ENCODE assay signal across 35 cellular contexts in genomic region chr9:107671588-107671987, GRCh38.
"Had no signal": no experiment of that assay in that cellular context is flagged by ENCODE, and none has a peak within 500 bp of the region (broad histone marks: within the 10 kb centered on the region; RNA-seq: fewer than 3 reads in every experiment).

No MANE protein-coding gene starts in this region.

- H3K4me3 ChIP-seq: ascending aorta, breast epithelium had no signal

- H3K9me3 ChIP-seq: ascending aorta, breast epithelium had no signal

- H3K4me1 ChIP-seq: breast epithelium had no signal

- H3K27me3 ChIP-seq: ascending aorta, brain microvascular endothelial cell, breast epithelium had no signal

- H3K36me3 Mint-ChIP-seq: activated CD4-positive, alpha-beta memory T cell treated with anti-CD3 and anti-CD28 coated beads for 36 hours; activated naive CD4-positive, alpha-beta T cell treated with anti-CD3 and anti-CD28 coated beads, Interleukin-2, amount 50 U/mL, for 24 hours; activated naive CD8-positive, alpha-beta T cell; activated naive CD8-positive, alpha-beta T cell treated with anti-CD3 and anti-CD28 coated beads, Interleukin-2, amount 10 ng/mL, durations not matched to agents 7 days and 5 days had no signal

- H3K9me3 Mint-ChIP-seq: activated B cell treated with CpG ODN at 0.5 μM for 24 hours; activated CD4-positive, alpha-beta memory T cell treated with anti-CD3 and anti-CD28 coated beads for 36 hours; activated CD4-positive, alpha-beta T cell treated with anti-CD3 and anti-CD28 coated beads, Interleukin-2, amount 10 ng/mL, durations not matched to agents 24 days and 14 days; activated CD8-positive, alpha-beta T cell treated with anti-CD3 and anti-CD28 coated beads for 36 hours; activated naive CD4-positive, alpha-beta T cell treated with anti-CD3 and anti-CD28 coated beads, Interleukin-2, amount 50 U/mL, for 24 hours; activated naive CD8-positive, alpha-beta T cell treated with anti-CD3 and anti-CD28 coated beads, Interleukin-2, amount 10 ng/mL, durations not matched to agents 7 days and 5 days; activated naive CD8-positive, alpha-beta T cell treated with anti-CD3 and anti-CD28 coated beads, Interleukin-2, amount 50 U/mL, for 24 hours; activated T-cell treated with anti-CD3 and anti-CD28 coated beads, Interleukin-2, amount 50 U/mL, for 4 hours; activated T-helper 1 cell treated with anti-CD3 and anti-CD28 coated beads, Interleukin-12 subunit alpha, Interleukin-12 subunit beta, Interleukin-2, Interleukin-4 antibody, amounts not matched to agents 30 ng/mL and 10 ng/mL and 1 ng/mL, durations not matched to agents 14 hours and 24 hours and 36 hours; activated T-helper 17 cell treated with anti-CD3 and anti-CD28 coated beads, Interleukin-2, amount 50 U/mL, for 72 hours; T-helper 2 cell treated with Interferon-gamma antibody and Interleukin-4, amounts not matched to agents 5 μg/mL and 100 μg/mL, for 36 hours had no signal

- ATAC-seq: activated CD8-positive, alpha-beta T cell treated with anti-CD3 and anti-CD28 coated beads for 36 hours; activated naive CD8-positive, alpha-beta T cell treated with anti-CD3 and anti-CD28 coated beads, Interleukin-2, amount 50 U/mL, for 24 hours; activated T-cell treated with anti-CD3 and anti-CD28 coated beads, Interleukin-2, amount 50 U/mL, for 4 hours; activated T-cell treated with anti-CD3 and anti-CD28 coated beads, Interleukin-2, amount 50 U/mL, for 72 hours; activated T-helper 17 cell treated with anti-CD3 and anti-CD28 coated beads, Interleukin-2, amount 50 U/mL, for 72 hours had no signal

- H3K4me3 Mint-ChIP-seq: activated B cell treated with CpG ODN at 0.5 μM for 24 hours; activated CD4-positive, alpha-beta memory T cell treated with anti-CD3 and anti-CD28 coated beads for 36 hours; activated CD4-positive, alpha-beta T cell treated with anti-CD3 and anti-CD28 coated beads, Interleukin-2, amount 10 ng/mL, durations not matched to agents 24 days and 14 days; activated CD8-positive, alpha-beta T cell treated with anti-CD3 and anti-CD28 coated beads for 36 hours; activated naive CD4-positive, alpha-beta T cell treated with anti-CD3 and anti-CD28 coated beads for 36 hours; activated naive CD4-positive, alpha-beta T cell treated with anti-CD3 and anti-CD28 coated beads, Interleukin-2, amount 50 U/mL, for 24 hours; activated naive CD8-positive, alpha-beta T cell; activated naive CD8-positive, alpha-beta T cell treated with anti-CD3 and anti-CD28 coated beads, Interleukin-2, amount 10 ng/mL, durations not matched to agents 7 days and 5 days; activated naive CD8-positive, alpha-beta T cell treated with anti-CD3 and anti-CD28 coated beads, Interleukin-2, amount 50 U/mL, for 24 hours; activated T-cell treated with anti-CD3 and anti-CD28 coated beads, Interleukin-2, amount 50 U/mL, for 4 hours; activated T-cell treated with anti-CD3 and anti-CD28 coated beads, Interleukin-2, amount 50 U/mL, for 72 hours; activated T-helper 1 cell treated with anti-CD3 and anti-CD28 coated beads, Interleukin-12 subunit alpha, Interleukin-12 subunit beta, Interleukin-2, Interleukin-4 antibody, amounts not matched to agents 30 ng/mL and 10 ng/mL and 1 ng/mL, durations not matched to agents 14 hours and 24 hours and 36 hours; activated T-helper 17 cell treated with anti-CD3 and anti-CD28 coated beads, Interleukin-2, amount 50 U/mL, for 72 hours; T-helper 1 cell treated with Interleukin-12 subunit alpha and Interleukin-12 subunit beta and Interleukin-4 antibody, amounts not matched to agents 30 μg/mL and 1 μg/mL, for 36 hours; T-helper 2 cell treated with Interferon-gamma antibody and Interleukin-4, amounts not matched to agents 5 μg/mL and 100 μg/mL, for 36 hours had no signal

- DNase-seq: activated B cell treated with CpG ODN at 0.5 μM for 24 hours; activated CD4-positive, alpha-beta memory T cell treated with anti-CD3 and anti-CD28 coated beads for 36 hours; activated CD4-positive, alpha-beta T cell treated with anti-CD3 and anti-CD28 coated beads for 4 hours; activated CD4-positive, alpha-beta T cell treated with anti-CD3 and anti-CD28 coated beads, Interleukin-2, amount 10 ng/mL, durations not matched to agents 24 days and 14 days; activated CD4-positive, alpha-beta T cell treated with anti-CD3 and anti-CD28 coated beads, Interleukin-2, amount 50 U/mL, for 1 hour; activated CD4-positive, alpha-beta T cell treated with anti-CD3 and anti-CD28 coated beads, Interleukin-2, amount 50 U/mL, for 4 hours; activated CD4-positive, CD25-positive, alpha-beta regulatory T cell treated with anti-CD3 and anti-CD28 coated beads, Interleukin-2, amount 50 U/mL, for 72 hours; activated CD8-positive, alpha-beta memory T cell treated with anti-CD3 and anti-CD28 coated beads, Interleukin-2, amount 50 U/mL, for 4 hours; activated CD8-positive, alpha-beta T cell treated with anti-CD3 and anti-CD28 coated beads for 36 hours; activated effector memory CD4-positive, alpha-beta T cell treated with anti-CD3 and anti-CD28 coated beads, Interleukin-2, amount 50 U/mL, for 16 hours; activated gamma-delta T cell treated with Interleukin-2 at 50 U/mL for 16 hours; activated naive CD4-positive, alpha-beta T cell; activated naive CD4-positive, alpha-beta T cell treated with anti-CD3 and anti-CD28 coated beads for 36 hours; activated naive CD8-positive, alpha-beta T cell treated with anti-CD3 and anti-CD28 coated beads, Interleukin-2, amount 10 ng/mL, durations not matched to agents 7 days and 5 days; activated naive CD8-positive, alpha-beta T cell treated with anti-CD3 and anti-CD28 coated beads, Interleukin-2, amount 50 U/mL, for 24 hours; activated T-cell treated with anti-CD3 and anti-CD28 coated beads for 4 hours; activated T-cell treated with anti-CD3 and anti-CD28 coated beads, Interleukin-2, amount 50 U/mL, for 1 hour; activated T-cell treated with anti-CD3 and anti-CD28 coated beads, Interleukin-2, amount 50 U/mL, for 4 hours; activated T-cell treated with anti-CD3 and anti-CD28 coated beads, Interleukin-2, amount 50 U/mL, for 72 hours; amygdala; anterior cingulate cortex; brain microvascular endothelial cell; central memory CD4-positive, alpha-beta T cell; T-helper 2 cell; T-helper 9 cell had no signal

- H3K27ac ChIP-seq: ascending aorta, brain microvascular endothelial cell, breast epithelium, VCaP had no signal

- FAIRE-seq: TTC549 had no signal

- H3K36me3 ChIP-seq: ascending aorta, brain microvascular endothelial cell, breast epithelium had no signal

- H3K27me3 Mint-ChIP-seq: activated CD4-positive, alpha-beta memory T cell treated with anti-CD3 and anti-CD28 coated beads for 36 hours; activated CD4-positive, alpha-beta T cell treated with anti-CD3 and anti-CD28 coated beads, Interleukin-2, amount 10 ng/mL, durations not matched to agents 24 days and 14 days; activated CD8-positive, alpha-beta T cell treated with anti-CD3 and anti-CD28 coated beads for 36 hours; activated naive CD4-positive, alpha-beta T cell treated with anti-CD3 and anti-CD28 coated beads, Interleukin-2, amount 50 U/mL, for 24 hours; activated naive CD8-positive, alpha-beta T cell; activated naive CD8-positive, alpha-beta T cell treated with anti-CD3 and anti-CD28 coated beads, Interleukin-2, amount 10 ng/mL, durations not matched to agents 7 days and 5 days; activated naive CD8-positive, alpha-beta T cell treated with anti-CD3 and anti-CD28 coated beads, Interleukin-2, amount 50 U/mL, for 24 hours; activated T-helper 17 cell treated with anti-CD3 and anti-CD28 coated beads, Interleukin-2, amount 50 U/mL, for 72 hours had no signal

- H3K27ac Mint-ChIP-seq: activated B cell treated with CpG ODN at 0.5 μM for 24 hours; activated CD4-positive, alpha-beta memory T cell treated with anti-CD3 and anti-CD28 coated beads for 36 hours; activated CD4-positive, alpha-beta T cell treated with anti-CD3 and anti-CD28 coated beads, Interleukin-2, amount 10 ng/mL, durations not matched to agents 24 days and 14 days; activated CD8-positive, alpha-beta T cell treated with anti-CD3 and anti-CD28 coated beads for 36 hours; activated naive CD4-positive, alpha-beta T cell treated with anti-CD3 and anti-CD28 coated beads for 36 hours; activated naive CD4-positive, alpha-beta T cell treated with anti-CD3 and anti-CD28 coated beads, Interleukin-2, amount 50 U/mL, for 24 hours; activated naive CD8-positive, alpha-beta T cell; activated naive CD8-positive, alpha-beta T cell treated with anti-CD3 and anti-CD28 coated beads, Interleukin-2, amount 10 ng/mL, durations not matched to agents 7 days and 5 days; activated naive CD8-positive, alpha-beta T cell treated with anti-CD3 and anti-CD28 coated beads, Interleukin-2, amount 50 U/mL, for 24 hours; activated T-cell treated with anti-CD3 and anti-CD28 coated beads, Interleukin-2, amount 50 U/mL, for 72 hours; activated T-helper 1 cell treated with anti-CD3 and anti-CD28 coated beads, Interleukin-12 subunit alpha, Interleukin-12 subunit beta, Interleukin-2, Interleukin-4 antibody, amounts not matched to agents 30 ng/mL and 10 ng/mL and 1 ng/mL, durations not matched to agents 14 hours and 24 hours and 36 hours; activated T-helper 17 cell treated with anti-CD3 and anti-CD28 coated beads, Interleukin-2, amount 50 U/mL, for 72 hours; T-helper 1 cell treated with Interleukin-12 subunit alpha and Interleukin-12 subunit beta and Interleukin-4 antibody, amounts not matched to agents 30 μg/mL and 1 μg/mL, for 36 hours; T-helper 2 cell treated with Interferon-gamma antibody and Interleukin-4, amounts not matched to agents 5 μg/mL and 100 μg/mL, for 36 hours had no signal

- H3K4me1 Mint-ChIP-seq: activated naive CD4-positive, alpha-beta T cell treated with anti-CD3 and anti-CD28 coated beads, Interleukin-2, amount 50 U/mL, for 24 hours; activated naive CD8-positive, alpha-beta T cell treated with anti-CD3 and anti-CD28 coated beads, Interleukin-2, amount 10 ng/mL, durations not matched to agents 7 days and 5 days; activated T-helper 17 cell treated with anti-CD3 and anti-CD28 coated beads, Interleukin-2, amount 50 U/mL, for 72 hours had no signal
